In genomic region chr10:44384601-44385422, GRCh38 we compare ENCODE assay signal across 1 cellular context.
A peak's percentile ranks its signal among the peaks of the same experiment; 100 is the strongest.
TF ChIP-seq lines count a peak whose summit lies in the region.

Gene CXCL12, minus strand, starts transcription at chr10:44385097. Its CDS starts 92 bp downstream, at chr10:44385005.

TF ChIP-seq in WTC11, 78 proteins besides CTCF, POLR2A, EP300 and RAD21 (continued from another document):
- TF ChIP-seq NFE2L1 (CRISPR knock-in tag; IDR thresholded peaks at IDR 0.05) (peak; percentile 7; the same call in 1 of the 2 replicates), ZNF263 (CRISPR knock-in tag; IDR thresholded peaks at IDR 0.05; ENCODE audit: low read depth) (peak; percentile 14; the same call in 1 of the 2 replicates), TEAD4 (CRISPR knock-in tag; IDR thresholded peaks at IDR 0.05) (peak; percentile 29; the same call in 1 of the 2 replicates), FOXJ3 (CRISPR knock-in tag; IDR thresholded peaks at IDR 0.05; ENCODE audit: borderline replicate concordance) (no peak)
